ENCODE assay signal across 28 cellular contexts in genomic region chr12:51798507-51798906, GRCh38. TPM values are rescaled to one million over a fixed set of nuclear protein-coding genes. Genes with fewer than 3 reads are reported as not detected.
"Had no signal": no experiment of that assay in that cellular context is flagged by ENCODE, and none has a peak within 500 bp of the region (broad histone marks: within the 10 kb centered on the region; RNA-seq: fewer than 3 reads in every experiment).

No MANE protein-coding gene starts in this region.

- FAIRE-seq: endothelial cell of umbilical vein, small intestine, TTC549 had no signal

- H3K4me3 ChIP-seq: adrenal gland, uterus had no signal

- ATAC-seq: activated CD4-positive, CD25-positive, alpha-beta regulatory T cell treated with anti-CD3 and anti-CD28 coated beads, Interleukin-2, amount 50 U/mL, for 24 hours; esophagus mucosa; foreskin keratinocyte; left cardiac atrium; left ventricle myocardium superior; sciatic nerve; stimulated activated effector memory CD8-positive, alpha-beta T cell treated with anti-CD3 and anti-CD28 coated beads, Interleukin-12 subunit alpha, Interleukin-12 subunit beta, amount 100 ng/mL, for 72 hours had no signal

- H3K27me3 ChIP-seq: adrenal gland, foreskin keratinocyte, neutrophil, uterus had no signal

- H3K27ac ChIP-seq: adrenal gland, foreskin keratinocyte, neutrophil, uterus, WERI-Rb-1 had no signal

- H3K36me3 ChIP-seq: adrenal gland, uterus had no signal

- DNase-seq: activated CD4-positive, alpha-beta T cell treated with anti-CD3 and anti-CD28 coated beads for 48 hours; activated CD4-positive, alpha-beta T cell treated with anti-CD3 and anti-CD28 coated beads, Interleukin-2, amount 50 U/mL, for 48 hours; activated CD8-positive, alpha-beta memory T cell treated with anti-CD3 and anti-CD28 coated beads for 24 hours; activated effector memory CD4-positive, alpha-beta T cell treated with anti-CD3 and anti-CD28 coated beads, Interleukin-2, amount 50 U/mL, for 16 hours; activated naive CD4-positive, alpha-beta T cell treated with anti-CD3 and anti-CD28 coated beads for 36 hours; activated naive CD8-positive, alpha-beta T cell treated with anti-CD3 and anti-CD28 coated beads for 36 hours; adrenal gland; aorta; central memory CD4-positive, alpha-beta T cell; foreskin keratinocyte; glutamatergic neuron; islet precursor cell; left cardiac atrium; left ventricle myocardium superior; naive B cell; nephron progenitor cell; small intestine; stimulated activated CD4-positive, alpha-beta T cell treated with anti-CD3 and anti-CD28 coated beads, Interleukin-4, amount 100 ng/mL, for 24 hours; T-helper 9 cell; uterus; WERI-Rb-1 had no signal

RNA-seq across cellular contexts. Expression of gene FIGNL2, which starts 50.0 kb away (rescaled TPM):
- total RNA-seq: foreskin keratinocyte had no signal
